In the genomic region with DNA sequence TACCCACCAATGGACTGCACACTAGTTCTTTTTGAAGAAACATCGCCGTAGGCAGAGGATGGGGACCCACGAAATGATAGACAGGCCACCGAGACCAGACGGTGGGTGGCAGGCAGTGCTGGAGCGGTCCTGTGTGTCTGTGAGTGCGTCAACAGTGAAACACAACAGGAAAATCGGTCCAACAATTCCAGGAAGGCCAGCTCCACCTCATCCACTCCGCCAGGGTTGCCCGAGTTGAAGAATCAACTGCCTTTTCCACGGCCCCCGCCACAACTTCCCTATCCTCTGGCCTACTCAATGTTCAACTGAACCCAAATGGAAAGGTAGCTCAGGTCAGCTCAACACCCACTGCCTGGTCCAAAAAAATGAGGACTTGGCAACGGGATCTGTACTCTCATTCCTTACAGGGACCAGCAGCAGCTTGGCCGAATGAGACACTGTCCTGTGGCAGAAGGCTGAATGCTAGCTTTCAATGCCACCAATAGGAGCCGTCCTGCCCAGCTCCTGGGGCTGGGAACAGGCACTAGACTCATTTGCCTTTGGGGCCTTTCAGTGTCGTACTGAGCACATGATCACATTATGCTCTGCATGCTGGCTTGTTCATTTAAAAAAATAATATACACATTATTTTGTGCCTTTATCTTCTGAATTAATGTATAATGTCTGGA, we compare ENCODE assay signal across 2 cellular contexts.
TF ChIP-seq lines count a peak whose summit lies in the region.

No MANE protein-coding gene starts in this region.

TF ChIP-seq in HCT116, 20 proteins besides CTCF, POLR2A, EP300 and RAD21 (continued from another document):
- TF ChIP-seq, protein P1, sequence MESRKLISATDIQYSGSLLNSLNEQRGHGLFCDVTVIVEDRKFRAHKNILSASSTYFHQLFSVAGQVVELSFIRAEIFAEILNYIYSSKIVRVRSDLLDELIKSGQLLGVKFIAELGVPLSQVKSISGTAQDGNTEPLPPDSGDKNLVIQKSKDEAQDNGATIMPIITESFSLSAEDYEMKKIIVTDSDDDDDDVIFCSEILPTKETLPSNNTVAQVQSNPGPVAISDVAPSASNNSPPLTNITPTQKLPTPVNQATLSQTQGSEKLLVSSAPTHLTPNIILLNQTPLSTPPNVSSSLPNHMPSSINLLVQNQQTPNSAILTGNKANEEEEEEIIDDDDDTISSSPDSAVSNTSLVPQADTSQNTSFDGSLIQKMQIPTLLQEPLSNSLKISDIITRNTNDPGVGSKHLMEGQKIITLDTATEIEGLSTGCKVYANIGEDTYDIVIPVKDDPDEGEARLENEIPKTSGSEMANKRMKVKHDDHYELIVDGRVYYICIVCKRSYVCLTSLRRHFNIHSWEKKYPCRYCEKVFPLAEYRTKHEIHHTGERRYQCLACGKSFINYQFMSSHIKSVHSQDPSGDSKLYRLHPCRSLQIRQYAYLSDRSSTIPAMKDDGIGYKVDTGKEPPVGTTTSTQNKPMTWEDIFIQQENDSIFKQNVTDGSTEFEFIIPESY (IDR thresholded peaks at IDR 0.05; ENCODE audit: extremely low read depth, insufficient replicate concordance, low read length) = no peak
- no peak for TF ChIP-seq SRF (IDR thresholded peaks at IDR 0.05; ENCODE audit: low read depth)
- TF ChIP-seq, protein P2, sequence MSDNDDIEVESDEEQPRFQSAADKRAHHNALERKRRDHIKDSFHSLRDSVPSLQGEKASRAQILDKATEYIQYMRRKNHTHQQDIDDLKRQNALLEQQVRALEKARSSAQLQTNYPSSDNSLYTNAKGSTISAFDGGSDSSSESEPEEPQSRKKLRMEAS (IDR thresholded peaks at IDR 0.05) = no peak
- no peak for TF ChIP-seq SIN3A (IDR thresholded peaks at IDR 0.05; ENCODE audit: low read depth)
- no peak for TF ChIP-seq JUND (IDR thresholded peaks at IDR 0.05)
- TF ChIP-seq, protein P3, sequence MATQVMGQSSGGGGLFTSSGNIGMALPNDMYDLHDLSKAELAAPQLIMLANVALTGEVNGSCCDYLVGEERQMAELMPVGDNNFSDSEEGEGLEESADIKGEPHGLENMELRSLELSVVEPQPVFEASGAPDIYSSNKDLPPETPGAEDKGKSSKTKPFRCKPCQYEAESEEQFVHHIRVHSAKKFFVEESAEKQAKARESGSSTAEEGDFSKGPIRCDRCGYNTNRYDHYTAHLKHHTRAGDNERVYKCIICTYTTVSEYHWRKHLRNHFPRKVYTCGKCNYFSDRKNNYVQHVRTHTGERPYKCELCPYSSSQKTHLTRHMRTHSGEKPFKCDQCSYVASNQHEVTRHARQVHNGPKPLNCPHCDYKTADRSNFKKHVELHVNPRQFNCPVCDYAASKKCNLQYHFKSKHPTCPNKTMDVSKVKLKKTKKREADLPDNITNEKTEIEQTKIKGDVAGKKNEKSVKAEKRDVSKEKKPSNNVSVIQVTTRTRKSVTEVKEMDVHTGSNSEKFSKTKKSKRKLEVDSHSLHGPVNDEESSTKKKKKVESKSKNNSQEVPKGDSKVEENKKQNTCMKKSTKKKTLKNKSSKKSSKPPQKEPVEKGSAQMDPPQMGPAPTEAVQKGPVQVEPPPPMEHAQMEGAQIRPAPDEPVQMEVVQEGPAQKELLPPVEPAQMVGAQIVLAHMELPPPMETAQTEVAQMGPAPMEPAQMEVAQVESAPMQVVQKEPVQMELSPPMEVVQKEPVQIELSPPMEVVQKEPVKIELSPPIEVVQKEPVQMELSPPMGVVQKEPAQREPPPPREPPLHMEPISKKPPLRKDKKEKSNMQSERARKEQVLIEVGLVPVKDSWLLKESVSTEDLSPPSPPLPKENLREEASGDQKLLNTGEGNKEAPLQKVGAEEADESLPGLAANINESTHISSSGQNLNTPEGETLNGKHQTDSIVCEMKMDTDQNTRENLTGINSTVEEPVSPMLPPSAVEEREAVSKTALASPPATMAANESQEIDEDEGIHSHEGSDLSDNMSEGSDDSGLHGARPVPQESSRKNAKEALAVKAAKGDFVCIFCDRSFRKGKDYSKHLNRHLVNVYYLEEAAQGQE (IDR thresholded peaks at IDR 0.05; ENCODE audit: low read depth) = no peak
- no peak for TF ChIP-seq EGR1 (IDR thresholded peaks at IDR 0.05; ENCODE audit: low read depth)
- no peak for TF ChIP-seq CBX3 (IDR thresholded peaks at IDR 0.05; ENCODE audit: low read depth)
- TF ChIP-seq EZH2phosphoT487 (IDR thresholded peaks at IDR 0.05; ENCODE audit: borderline replicate concordance) = no peak
- no peak for TF ChIP-seq EZH2 (IDR thresholded peaks at IDR 0.05)
- no peak for TF ChIP-seq ZNF274 (IDR thresholded peaks at IDR 0.05; ENCODE audit: low read depth, low read length)
- no peak for TF ChIP-seq POLR2AphosphoS5 (IDR thresholded peaks at IDR 0.05; ENCODE audit: low read depth, low read length)
- TF ChIP-seq CEBPB (IDR thresholded peaks at IDR 0.05; ENCODE audit: low read depth) = no peak

TF ChIP-seq in K562, 482 proteins besides CTCF, POLR2A, EP300 and RAD21:
- TF ChIP-seq PHB (CRISPR knock-in tag; IDR thresholded peaks at IDR 0.05) (no peak), RFX1 (IDR thresholded peaks at IDR 0.05) (no peak), ZNF146 (CRISPR knock-in tag; IDR thresholded peaks at IDR 0.05; ENCODE audit: unreplicated experiment) (no peak), ZNF175 (CRISPR knock-in tag; IDR thresholded peaks at IDR 0.05; ENCODE audit: low read depth) (no peak), SMARCA5 (IDR thresholded peaks at IDR 0.05) (no peak), TEAD1 (CRISPR knock-in tag; IDR thresholded peaks at IDR 0.05) (no peak), ZNF324 (CRISPR knock-in tag; IDR thresholded peaks at IDR 0.05) (no peak), MYBL2 (IDR thresholded peaks at IDR 0.05; ENCODE audit: low read depth) (no peak), MYBL2 (CRISPR knock-in tag; IDR thresholded peaks at IDR 0.05; ENCODE audit: borderline replicate concordance) (no peak), HDAC6 (IDR thresholded peaks at IDR 0.05; ENCODE audit: low read depth, low read length) (no peak), PRPF4 (IDR thresholded peaks at IDR 0.05; ENCODE audit: insufficient read depth, low read depth, low read length, poor library complexity, severe bottlenecking) (no peak)
- TF ChIP-seq, protein P4, sequence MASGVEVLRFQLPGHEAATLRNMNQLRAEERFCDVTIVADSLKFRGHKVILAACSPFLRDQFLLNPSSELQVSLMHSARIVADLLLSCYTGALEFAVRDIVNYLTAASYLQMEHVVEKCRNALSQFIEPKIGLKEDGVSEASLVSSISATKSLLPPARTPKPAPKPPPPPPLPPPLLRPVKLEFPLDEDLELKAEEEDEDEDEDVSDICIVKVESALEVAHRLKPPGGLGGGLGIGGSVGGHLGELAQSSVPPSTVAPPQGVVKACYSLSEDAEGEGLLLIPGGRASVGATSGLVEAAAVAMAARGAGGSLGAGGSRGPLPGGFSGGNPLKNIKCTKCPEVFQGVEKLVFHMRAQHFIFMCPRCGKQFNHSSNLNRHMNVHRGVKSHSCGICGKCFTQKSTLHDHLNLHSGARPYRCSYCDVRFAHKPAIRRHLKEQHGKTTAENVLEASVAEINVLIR (CRISPR knock-in tag; IDR thresholded peaks at IDR 0.05) = no peak
- TF ChIP-seq, protein P5, sequence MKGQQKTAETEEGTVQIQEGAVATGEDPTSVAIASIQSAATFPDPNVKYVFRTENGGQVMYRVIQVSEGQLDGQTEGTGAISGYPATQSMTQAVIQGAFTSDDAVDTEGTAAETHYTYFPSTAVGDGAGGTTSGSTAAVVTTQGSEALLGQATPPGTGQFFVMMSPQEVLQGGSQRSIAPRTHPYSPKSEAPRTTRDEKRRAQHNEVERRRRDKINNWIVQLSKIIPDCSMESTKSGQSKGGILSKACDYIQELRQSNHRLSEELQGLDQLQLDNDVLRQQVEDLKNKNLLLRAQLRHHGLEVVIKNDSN (CRISPR knock-in tag; IDR thresholded peaks at IDR 0.05) = no peak
- TF ChIP-seq, protein P6, sequence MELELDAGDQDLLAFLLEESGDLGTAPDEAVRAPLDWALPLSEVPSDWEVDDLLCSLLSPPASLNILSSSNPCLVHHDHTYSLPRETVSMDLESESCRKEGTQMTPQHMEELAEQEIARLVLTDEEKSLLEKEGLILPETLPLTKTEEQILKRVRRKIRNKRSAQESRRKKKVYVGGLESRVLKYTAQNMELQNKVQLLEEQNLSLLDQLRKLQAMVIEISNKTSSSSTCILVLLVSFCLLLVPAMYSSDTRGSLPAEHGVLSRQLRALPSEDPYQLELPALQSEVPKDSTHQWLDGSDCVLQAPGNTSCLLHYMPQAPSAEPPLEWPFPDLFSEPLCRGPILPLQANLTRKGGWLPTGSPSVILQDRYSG (tag; conservative IDR thresholded peaks at IDR 0.05; ENCODE audit: low read depth) = no peak
